8 cellular contexts compared by ENCODE assay signal in genomic region chr6:69732640-69733039, GRCh38.
DNase-seq lines count a peak whose midpoint lies in the region; ATAC-seq lines count a peak whose summit lies in the region.

No MANE protein-coding gene starts in this region.

- DNase-seq in DMS53 (lab: John Stamatoyannopoulos, UW), result peak; percentile 48
- peak; percentile 53 for DNase-seq in NAMALWA (ENCODE audit: low spot score)
- peak; percentile 20 for DNase-seq in globus pallidus (ENCODE audit: low spot score)
- DNase-seq in NCI-H146 (lab: John Stamatoyannopoulos, UW), result no peak
- no peak for DNase-seq in NCI-H187 (lab: John Stamatoyannopoulos, UW)
- no peak for DNase-seq in activated CD8-positive, alpha-beta memory T cell treated with anti-CD3 and anti-CD28 coated beads, Interleukin-2, amount 50 U/mL, for 4 hours

- ATAC-seq in GM21717 (IDR thresholded peaks at IDR 0.05; ENCODE audit: unreplicated experiment) (peak; percentile 78), HG03280 (IDR thresholded peaks at IDR 0.05; ENCODE audit: unreplicated experiment) (no peak)

Comparison
In these comparisons a context has a peak if more than half of its experiments do, and no peak if none do; other contexts are left out.
1. DNase-seq: peak in DMS53 (single experiment), NAMALWA (single experiment) and globus pallidus (single experiment); none in NCI-H146 (single experiment), NCI-H187 (0 of 2) and activated CD8-positive, alpha-beta memory T cell treated with anti-CD3 and anti-CD28 coated beads, Interleukin-2, amount 50 U/mL, for 4 hours (single experiment).